ENCODE assay signal across 11 cellular contexts in genomic region chr5:134540747-134541733, GRCh38. TPM values are rescaled to one million over a fixed set of nuclear protein-coding genes. Genes with fewer than 3 reads are reported as not detected.
A peak's percentile ranks its signal among the peaks of the same experiment; 100 is the strongest.
DNase-seq lines count a peak whose midpoint lies in the region; ATAC-seq and TF ChIP-seq lines count a peak whose summit lies in the region.
"Had no signal": no experiment of that assay in that cellular context is flagged by ENCODE, and none has a peak within 500 bp of the region (broad histone marks: within the 10 kb centered on the region; RNA-seq: fewer than 3 reads in every experiment).

No MANE protein-coding gene starts in this region.

- CTCF ChIA-PET in activated CD4-positive, alpha-beta T cell treated with anti-CD3 and anti-CD28 coated beads, Interleukin-2, amount 10 ng/mL, durations not matched to agents 7 days and 5 days (lab: Charles Lee), result interaction anchor here (0.7 to 5.0 kb wide), 5 partner anchors 10 to 140 kb away, joined by 3 to 35 read pairs (median 3); no protein-coding TSS in a partner anchor

- no peak for DNase-seq in activated CD4-positive, alpha-beta T cell treated with anti-CD3 and anti-CD28 coated beads, Interleukin-2, amount 10 ng/mL, durations not matched to agents 24 days and 14 days
- no peak for DNase-seq in activated CD4-positive, alpha-beta T cell treated with anti-CD3 and anti-CD28 coated beads, Interleukin-2, amount 10 ng/mL, durations not matched to agents 7 days and 5 days
- DNase-seq in H7, result peak; percentile 46
- no peak for DNase-seq in stimulated activated effector memory CD8-positive, alpha-beta T cell treated with anti-CD3 and anti-CD28 coated beads, Interleukin-12 subunit alpha, Interleukin-12 subunit beta, amount 100 ng/mL, for 72 hours (ENCODE audit: low spot score in 2 of 2)
- DNase-seq in omental fat pad (ENCODE audit: low spot score), result no peak
- no peak for DNase-seq in NCI-H128 (lab: John Stamatoyannopoulos, UW; ENCODE audit: unreplicated experiment)
- no peak for DNase-seq in kidney glomerular epithelial cell (lab: John Stamatoyannopoulos, UW)
- DNase-seq: NCI-H526 had no signal

- peaks cover 75% of the 10 kb centered on the region for H3K79me2 ChIP-seq in OCI-LY3 (ENCODE audit: low read length)

- H3K36me3 Mint-ChIP-seq in activated CD4-positive, alpha-beta T cell treated with anti-CD3 and anti-CD28 coated beads, Interleukin-2, amount 10 ng/mL, durations not matched to agents 24 days and 14 days (ENCODE audit: low read depth), result peaks cover 60% of the 10 kb centered on the region
- H3K36me3 Mint-ChIP-seq in activated CD4-positive, alpha-beta T cell treated with anti-CD3 and anti-CD28 coated beads, Interleukin-2, amount 10 ng/mL, durations not matched to agents 7 days and 5 days (ENCODE audit: low read depth), result peaks cover 52% of the 10 kb centered on the region
- peaks cover 90% of the 10 kb centered on the region for H3K36me3 Mint-ChIP-seq in stimulated activated effector memory CD8-positive, alpha-beta T cell treated with anti-CD3 and anti-CD28 coated beads, Interleukin-12 subunit alpha, Interleukin-12 subunit beta, amount 100 ng/mL, for 72 hours

- peaks cover 53% of the 10 kb centered on the region for H3K4me1 Mint-ChIP-seq in activated CD4-positive, alpha-beta T cell treated with anti-CD3 and anti-CD28 coated beads, Interleukin-2, amount 10 ng/mL, durations not matched to agents 24 days and 14 days
- peaks cover 44% of the 10 kb centered on the region for H3K4me1 Mint-ChIP-seq in activated CD4-positive, alpha-beta T cell treated with anti-CD3 and anti-CD28 coated beads, Interleukin-2, amount 10 ng/mL, durations not matched to agents 7 days and 5 days
- peaks cover 51% of the 10 kb centered on the region for H3K4me1 Mint-ChIP-seq in stimulated activated effector memory CD8-positive, alpha-beta T cell treated with anti-CD3 and anti-CD28 coated beads, Interleukin-12 subunit alpha, Interleukin-12 subunit beta, amount 100 ng/mL, for 72 hours

- H3K9ac ChIP-seq in OCI-LY3 (ENCODE audit: low read length), result peak overlapping the region; percentile 85

- peak overlapping the region; percentile 60 for H3K27ac Mint-ChIP-seq in activated CD4-positive, alpha-beta T cell treated with anti-CD3 and anti-CD28 coated beads, Interleukin-2, amount 10 ng/mL, durations not matched to agents 24 days and 14 days
- no peak overlapping the region for H3K27ac Mint-ChIP-seq in activated CD4-positive, alpha-beta T cell treated with anti-CD3 and anti-CD28 coated beads, Interleukin-2, amount 10 ng/mL, durations not matched to agents 7 days and 5 days
- peak overlapping the region; percentile 76 for H3K27ac Mint-ChIP-seq in stimulated activated effector memory CD8-positive, alpha-beta T cell treated with anti-CD3 and anti-CD28 coated beads, Interleukin-12 subunit alpha, Interleukin-12 subunit beta, amount 100 ng/mL, for 72 hours

- peak overlapping the region; percentile 98 for H3K27ac ChIP-seq in OCI-LY3 (ENCODE audit: low read length)
- H3K27ac ChIP-seq: vagina had no signal

- POLR2A ChIA-PET in activated CD4-positive, alpha-beta T cell treated with anti-CD3 and anti-CD28 coated beads, Interleukin-2, amount 10 ng/mL, durations not matched to agents 7 days and 5 days (lab: Charles Lee), result no interaction called here

- H3K4me1 ChIP-seq in OCI-LY3 (ENCODE audit: low read length), result peaks cover 69% of the 10 kb centered on the region

- no peak overlapping the region for H2AFZ ChIP-seq in OCI-LY3 (ENCODE audit: low read depth, low read length)

- peaks cover 31% of the 10 kb centered on the region for H3K36me3 ChIP-seq in H7 (replicated peaks; ENCODE audit: control insufficient read depth, insufficient read depth, low read length)
- peaks cover 20% of the 10 kb centered on the region for H3K36me3 ChIP-seq in OCI-LY3 (replicated peaks; ENCODE audit: low read depth, low read length)

- H3K4me3 Mint-ChIP-seq in activated CD4-positive, alpha-beta T cell treated with anti-CD3 and anti-CD28 coated beads, Interleukin-2, amount 10 ng/mL, durations not matched to agents 24 days and 14 days, result no peak overlapping the region
- H3K4me3 Mint-ChIP-seq in activated CD4-positive, alpha-beta T cell treated with anti-CD3 and anti-CD28 coated beads, Interleukin-2, amount 10 ng/mL, durations not matched to agents 7 days and 5 days, result no peak overlapping the region
- H3K4me3 Mint-ChIP-seq in stimulated activated effector memory CD8-positive, alpha-beta T cell treated with anti-CD3 and anti-CD28 coated beads, Interleukin-12 subunit alpha, Interleukin-12 subunit beta, amount 100 ng/mL, for 72 hours, result no peak overlapping the region

- no peaks in the 10 kb centered on the region for H3K9me3 ChIP-seq in OCI-LY3 (ENCODE audit: insufficient read depth, low read length)
- H3K9me3 ChIP-seq: vagina had no signal

- no peaks in the 10 kb centered on the region for H3K27me3 Mint-ChIP-seq in activated CD4-positive, alpha-beta T cell treated with anti-CD3 and anti-CD28 coated beads, Interleukin-2, amount 10 ng/mL, durations not matched to agents 24 days and 14 days
- no peaks in the 10 kb centered on the region for H3K27me3 Mint-ChIP-seq in activated CD4-positive, alpha-beta T cell treated with anti-CD3 and anti-CD28 coated beads, Interleukin-2, amount 10 ng/mL, durations not matched to agents 7 days and 5 days

- no peak for TF ChIP-seq CTCF in OCI-LY3 (IDR thresholded peaks at IDR 0.05; ENCODE audit: low read depth, low read length)
- no peak for TF ChIP-seq CTCF in omental fat pad (IDR thresholded peaks at IDR 0.05)

- ATAC-seq in stimulated activated effector memory CD8-positive, alpha-beta T cell treated with anti-CD3 and anti-CD28 coated beads, Interleukin-12 subunit alpha, Interleukin-12 subunit beta, amount 100 ng/mL, for 72 hours, result no peak
- ATAC-seq in omental fat pad (ENCODE audit: low FRiP score), result no peak

- intact Hi-C loops in activated CD4-positive, alpha-beta T cell treated with anti-CD3 and anti-CD28 coated beads, Interleukin-2, amount 10 ng/mL, durations not matched to agents 24 days and 14 days (cut with micrococcal nuclease), result loop anchor here (5.0 kb wide), 1 partner anchor 169 kb away; the partner anchor contains the start of gene UBE2B

- no peak overlapping the region for H3K4me3 ChIP-seq in H7 (ENCODE audit: insufficient read depth, low read depth, low read length)
- peak overlapping the region; percentile 51 for H3K4me3 ChIP-seq in OCI-LY3 (ENCODE audit: low read length)
- H3K4me3 ChIP-seq: K562, vagina had no signal

- peak overlapping the region; percentile 68 for H3K4me2 ChIP-seq in OCI-LY3 (ENCODE audit: low read length)

- no peaks in the 10 kb centered on the region for H3K9me3 Mint-ChIP-seq in activated CD4-positive, alpha-beta T cell treated with anti-CD3 and anti-CD28 coated beads, Interleukin-2, amount 10 ng/mL, durations not matched to agents 24 days and 14 days
- H3K9me3 Mint-ChIP-seq in activated CD4-positive, alpha-beta T cell treated with anti-CD3 and anti-CD28 coated beads, Interleukin-2, amount 10 ng/mL, durations not matched to agents 7 days and 5 days, result no peaks in the 10 kb centered on the region
- H3K9me3 Mint-ChIP-seq in stimulated activated effector memory CD8-positive, alpha-beta T cell treated with anti-CD3 and anti-CD28 coated beads, Interleukin-12 subunit alpha, Interleukin-12 subunit beta, amount 100 ng/mL, for 72 hours, result no peaks in the 10 kb centered on the region

- H3K27me3 ChIP-seq in H7 (ENCODE audit: control insufficient read depth, insufficient read depth, low read length), result no peaks in the 10 kb centered on the region
- no peaks in the 10 kb centered on the region for H3K27me3 ChIP-seq in OCI-LY3 (ENCODE audit: low read depth, low read length)
- H3K27me3 ChIP-seq: vagina had no signal

- H4K20me1 ChIP-seq in OCI-LY3 (ENCODE audit: insufficient read depth, low read length), result no peaks in the 10 kb centered on the region

RNA-seq across cellular contexts. Expression of gene JADE2, which starts 15.6 kb away (rescaled TPM):
- 72.5 and 81.3 TPM in 2 replicates for total RNA-seq in activated CD4-positive, alpha-beta T cell treated with anti-CD3 and anti-CD28 coated beads, Interleukin-2, amount 10 ng/mL, durations not matched to agents 24 days and 14 days
- 10 to 100 TPM; 92.5 to 93.8 TPM for total RNA-seq in activated CD4-positive, alpha-beta T cell treated with anti-CD3 and anti-CD28 coated beads, Interleukin-2, amount 10 ng/mL, durations not matched to agents 7 days and 5 days
- 29.5 and 33.7 TPM in 2 replicates for total RNA-seq in H7 (2014; rRNA removed; shearing (Covaris generic))
- 10 to 100 TPM; 17.8 to 72.7 (median 33.8) TPM for total RNA-seq in omental fat pad
